8 cellular contexts compared by ENCODE assay signal in genomic region chr10:22597142-22597541, GRCh38.
DNase-seq lines count a peak whose midpoint lies in the region; ATAC-seq, FAIRE-seq and TF ChIP-seq lines count a peak whose summit lies in the region.

No MANE protein-coding gene starts in this region.

- H3K27me3 ChIP-seq in CD4-positive, alpha-beta T cell (ENCODE audit: control insufficient read depth, insufficient read depth, low read length), result no peaks in the 10 kb centered on the region

- peak; percentile 57 for ATAC-seq in CD4-positive, alpha-beta T cell (ENCODE audit: poor library complexity)
- peak; percentile 54 for ATAC-seq in GM19452 (IDR thresholded peaks at IDR 0.05; ENCODE audit: unreplicated experiment)
- ATAC-seq in HG03442 (IDR thresholded peaks at IDR 0.05; ENCODE audit: unreplicated experiment), result peak; percentile 78

- DNase-seq in CD4-positive, alpha-beta T cell, result no peak
- peak; percentile 17 for DNase-seq in fibroblast of pulmonary artery (ENCODE audit: low read depth)
- DNase-seq in putamen (ENCODE audit: low spot score), result no peak
- DNase-seq in OCI-M2 (lab: John Stamatoyannopoulos, UW; ENCODE audit: unreplicated experiment), result no peak
- no peak for DNase-seq in HCEC 1CT
- DNase-seq in HTR-8/SVneo (ENCODE audit: insufficient read length, low spot score), result no peak

- H3K27ac Mint-ChIP-seq in CD4-positive, alpha-beta T cell, result peak overlapping the region; percentile 72

- no peaks in the 10 kb centered on the region for H3K9me3 ChIP-seq in CD4-positive, alpha-beta T cell (ENCODE audit: control insufficient read depth, low read length)

- FAIRE-seq in HTR-8/SVneo (lab: Jason Lieb, UNC), result no peak

- peaks cover 73% of the 10 kb centered on the region for H3K36me3 Mint-ChIP-seq in CD4-positive, alpha-beta T cell (ENCODE audit: low read depth)

- H3K4me3 Mint-ChIP-seq in CD4-positive, alpha-beta T cell, result peak overlapping the region; percentile 8

- POLR2A ChIA-PET in CD4-positive, alpha-beta T cell (lab: Charles Lee), result no interaction called here

- no peak overlapping the region for H3K27ac ChIP-seq in CD4-positive, alpha-beta T cell (ENCODE audit: low read depth, low read length)

- no peaks in the 10 kb centered on the region for H3K27me3 Mint-ChIP-seq in CD4-positive, alpha-beta T cell

- no peak for TF ChIP-seq CTCF in CD4-positive, alpha-beta T cell (IDR thresholded peaks at IDR 0.05)
- TF ChIP-seq CTCF in fibroblast of pulmonary artery (IDR thresholded peaks at IDR 0.05; ENCODE audit: low read length, missing control alignments), result no peak

- intact Hi-C loops in CD4-positive, alpha-beta T cell (cut with DNase I, micrococcal nuclease), result no loop called here

- CTCF ChIA-PET in CD4-positive, alpha-beta T cell (lab: Charles Lee), result interaction anchor here (0.6 to 1.3 kb wide), 4 partner anchors 23 to 644 kb away, joined by 3 to 4 read pairs (median 3); no protein-coding TSS in a partner anchor

- H3K4me3 ChIP-seq in fibroblast of pulmonary artery (replicated peaks; ENCODE audit: low read depth, low read length), result no peak overlapping the region

- H3K4me1 Mint-ChIP-seq in CD4-positive, alpha-beta T cell (ENCODE audit: low read depth), result peaks cover 84% of the 10 kb centered on the region

- H3K9me3 Mint-ChIP-seq in CD4-positive, alpha-beta T cell, result no peaks in the 10 kb centered on the region
